Comparison of ENCODE assay signal across 11 cellular contexts in genomic region chr12:6233121-6233971, GRCh38. TPM values are rescaled to one million over a fixed set of nuclear protein-coding genes. Genes with fewer than 3 reads are reported as not detected.
DNase-seq lines count a peak whose midpoint lies in the region; ATAC-seq and TF ChIP-seq lines count a peak whose summit lies in the region.
"Had no signal": no experiment of that assay in that cellular context is flagged by ENCODE, and none has a peak within 500 bp of the region (broad histone marks: within the 10 kb centered on the region; RNA-seq: fewer than 3 reads in every experiment).

No MANE protein-coding gene starts in this region.

- H3K27me3 ChIP-seq in BLaER1 (no peaks in the 10 kb centered on the region), heart left ventricle (no peaks in the 10 kb centered on the region), parathyroid adenoma (ENCODE audit: control insufficient read depth, insufficient read depth, low read length) (no peaks in the 10 kb centered on the region), testis (no peaks in the 10 kb centered on the region)

- no peak overlapping the region; the same call in 1 of the 2 replicates for H3K4me3 ChIP-seq in BLaER1
- no peak overlapping the region for H3K4me3 ChIP-seq in heart left ventricle
- H3K4me3 ChIP-seq in parathyroid adenoma (ENCODE audit: low read depth, low read length) = no peak overlapping the region
- no peak overlapping the region for H3K4me3 ChIP-seq in testis

- TF ChIP-seq CTCF in WTC11 (IDR thresholded peaks at IDR 0.05) (no peak), heart left ventricle (IDR thresholded peaks at IDR 0.05) (peak in 2 of 12 donors; percentile 8 to 27), parathyroid adenoma (IDR thresholded peaks at IDR 0.05) (peak; percentile 10), testis (IDR thresholded peaks at IDR 0.05) (no peak)

- no peaks in the 10 kb centered on the region for H3K9me3 Mint-ChIP-seq in WTC11

- no peak for ATAC-seq in WTC11
- peak; percentile 47 to 57 (median 50) for ATAC-seq in heart left ventricle
- ATAC-seq in HG02642 (IDR thresholded peaks at IDR 0.05; ENCODE audit: poor library complexity, unreplicated experiment) = no peak

- H3K4me2 ChIP-seq in BLaER1 (peak overlapping the region; percentile 100), parathyroid adenoma (ENCODE audit: low read length) (peak overlapping the region; percentile 59)

- peaks cover 69% of the 10 kb centered on the region for H3K36me3 Mint-ChIP-seq in WTC11

- CTCF ChIA-PET in WTC11 (lab: Charles Lee) = interaction anchor here (0.9 to 1.8 kb wide), 3 partner anchors 20 to 46 kb away, joined by 4 to 10 read pairs (median 6); no protein-coding TSS in a partner anchor

- no peak for TF ChIP-seq POLR2A in heart left ventricle (IDR thresholded peaks at IDR 0.05)
- no peak for TF ChIP-seq POLR2A in testis (IDR thresholded peaks at IDR 0.05)

- peaks cover 20% of the 10 kb centered on the region for H3K79me2 ChIP-seq in parathyroid adenoma

- H3K4me1 Mint-ChIP-seq in WTC11 = peaks cover 39% of the 10 kb centered on the region

- H3K9ac ChIP-seq in BLaER1 (peak overlapping the region; percentile 72), parathyroid adenoma (peak overlapping the region; percentile 4)
- H3K9ac ChIP-seq: KMS-11 had no signal

- peak overlapping the region; percentile 72 for H3K27ac Mint-ChIP-seq in WTC11

- DNase-seq in WTC11 (ENCODE audit: low spot score) = no peak
- DNase-seq in heart left ventricle = peak in 3 of 5 donors; percentile 37 to 54 (median 46)
- DNase-seq in NCI-H1417 (lab: John Stamatoyannopoulos, UW) = no peak
- DNase-seq in NCI-H2081 (lab: John Stamatoyannopoulos, UW) = no peak
- DNase-seq in testis = no peak
- DNase-seq: activated CD4-positive, alpha-beta T cell treated with anti-CD3 and anti-CD28 coated beads, Interleukin-2, amount 50 U/mL, for 48 hours had no signal

- H2AFZ ChIP-seq in parathyroid adenoma = no peak overlapping the region

- H3K36me3 ChIP-seq in BLaER1 (peaks cover 96% of the 10 kb centered on the region), heart left ventricle (peaks cover 0 to 61% (median 28%) of the 10 kb centered on the region in 9 donors), parathyroid adenoma (ENCODE audit: control insufficient read depth, insufficient read depth, low read length) (peaks cover 3% of the 10 kb centered on the region), testis (ENCODE audit: low read depth, missing control alignments) (no peaks in the 10 kb centered on the region)

- intact Hi-C loops in heart left ventricle (cut with DNase I) = loop anchor here in 8 of 10 donors (2.0 to 5.0 kb wide), 5 partner anchors 33 to 45 kb away; partner anchors contain the start of gene CD9 (in 2 of the 8)
- intact Hi-C loops in testis (cut with DNase I; ENCODE audit: low total_unique reads) = no loop called here

- POLR2A ChIA-PET in WTC11 (lab: Charles Lee) = no interaction called here

- peaks cover 96% of the 10 kb centered on the region for H3K4me1 ChIP-seq in BLaER1
- peaks cover 24 to 78% (median 64%) of the 10 kb centered on the region in 12 donors for H3K4me1 ChIP-seq in heart left ventricle
- peaks cover 93% of the 10 kb centered on the region for H3K4me1 ChIP-seq in parathyroid adenoma
- H3K4me1 ChIP-seq in testis = peaks cover 34% of the 10 kb centered on the region

- H4K20me1 ChIP-seq in BLaER1 = peaks cover 69% of the 10 kb centered on the region

- H3K4me3 Mint-ChIP-seq in WTC11 = no peak overlapping the region

- 44 to 63% (median 55%) methylated on average over 15 of the region's 15 CpGs for WGBS in heart left ventricle, 4 donors
- 76 to 77% methylated on average over 15 of the region's 15 CpGs for WGBS in testis, 2 donors

- no peaks in the 10 kb centered on the region for H3K27me3 Mint-ChIP-seq in WTC11 (ENCODE audit: low read depth)

- H3K27ac ChIP-seq in BLaER1 = peak overlapping the region; percentile 96
- H3K27ac ChIP-seq in heart left ventricle = peak overlapping the region; percentile 64 to 96 (median 86)
- peak overlapping the region; percentile 99 for H3K27ac ChIP-seq in parathyroid adenoma
- H3K27ac ChIP-seq in testis = no peak overlapping the region

- H3K9me3 ChIP-seq in BLaER1 = no peaks in the 10 kb centered on the region
- no peaks in the 10 kb centered on the region for H3K9me3 ChIP-seq in heart left ventricle
- H3K9me3 ChIP-seq in parathyroid adenoma (ENCODE audit: control insufficient read depth, low read length) = no peaks in the 10 kb centered on the region
- H3K9me3 ChIP-seq in testis = no peaks in the 10 kb centered on the region

TF ChIP-seq in WTC11, 78 proteins besides CTCF, POLR2A, EP300 and RAD21:
- TF ChIP-seq ATF2 (CRISPR knock-in tag; IDR thresholded peaks at IDR 0.05; ENCODE audit: borderline replicate concordance, low read depth) (no peak), ETV6 (CRISPR knock-in tag; IDR thresholded peaks at IDR 0.05) (no peak), FOXK1 (CRISPR knock-in tag; IDR thresholded peaks at IDR 0.05) (no peak), ZNF396 (CRISPR knock-in tag; IDR thresholded peaks at IDR 0.05; ENCODE audit: borderline replicate concordance) (no peak), RORB (CRISPR knock-in tag; IDR thresholded peaks at IDR 0.05) (no peak), ZSCAN18 (CRISPR knock-in tag; IDR thresholded peaks at IDR 0.05) (no peak), TEAD1 (CRISPR knock-in tag; IDR thresholded peaks at IDR 0.05) (no peak), NFE2L1 (CRISPR knock-in tag; IDR thresholded peaks at IDR 0.05) (no peak), USF1 (CRISPR knock-in tag; IDR thresholded peaks at IDR 0.05) (no peak), ZNF219 (CRISPR knock-in tag; IDR thresholded peaks at IDR 0.05; ENCODE audit: borderline replicate concordance) (no peak), NFATC4 (CRISPR knock-in tag; IDR thresholded peaks at IDR 0.05) (no peak), JAZF1 (CRISPR knock-in tag; IDR thresholded peaks at IDR 0.05) (no peak), EMX1 (CRISPR knock-in tag; IDR thresholded peaks at IDR 0.05) (no peak), PREB (CRISPR knock-in tag; IDR thresholded peaks at IDR 0.05; ENCODE audit: borderline replicate concordance) (no peak), MYBL2 (CRISPR knock-in tag; IDR thresholded peaks at IDR 0.05) (no peak)

RNA-seq across cellular contexts. Expression of gene CD9, which starts 33.1 kb away (rescaled TPM):
- 241 to 260 TPM (median 251 TPM) in 3 replicates for total RNA-seq in WTC11 (2021)
- total RNA-seq in heart left ventricle = 10 to 100 TPM; 29.9 to 96.1 (median 54.7) TPM
- polyA plus RNA-seq in heart left ventricle = 10 to 100 TPM; 63.2 to 87.4 TPM
- 10 to 100 TPM; 31.2 to 53.1 TPM for total RNA-seq in testis
- polyA plus RNA-seq in testis (ENCODE audit: insufficient read depth, low read depth, low replicate concordance) = 94.2 TPM
- total RNA-seq: OCI-LY7 had no signal

Comparison
In these comparisons a context has a peak if more than half of its experiments do, and no peak if none do; other contexts are left out.
1. H3K27ac ChIP-seq: peak in BLaER1 (single experiment), heart left ventricle (12 of 12) and parathyroid adenoma (single experiment); none in testis (0 of 2).
2. ATAC-seq: peak in heart left ventricle (4 of 4); none in WTC11 (single experiment) and HG02642 (single experiment).
3. DNase-seq: peak in heart left ventricle (3 of 5); none in WTC11 (single experiment), NCI-H1417 (0 of 3), NCI-H2081 (0 of 2) and testis (single experiment).